In the genomic region with DNA sequence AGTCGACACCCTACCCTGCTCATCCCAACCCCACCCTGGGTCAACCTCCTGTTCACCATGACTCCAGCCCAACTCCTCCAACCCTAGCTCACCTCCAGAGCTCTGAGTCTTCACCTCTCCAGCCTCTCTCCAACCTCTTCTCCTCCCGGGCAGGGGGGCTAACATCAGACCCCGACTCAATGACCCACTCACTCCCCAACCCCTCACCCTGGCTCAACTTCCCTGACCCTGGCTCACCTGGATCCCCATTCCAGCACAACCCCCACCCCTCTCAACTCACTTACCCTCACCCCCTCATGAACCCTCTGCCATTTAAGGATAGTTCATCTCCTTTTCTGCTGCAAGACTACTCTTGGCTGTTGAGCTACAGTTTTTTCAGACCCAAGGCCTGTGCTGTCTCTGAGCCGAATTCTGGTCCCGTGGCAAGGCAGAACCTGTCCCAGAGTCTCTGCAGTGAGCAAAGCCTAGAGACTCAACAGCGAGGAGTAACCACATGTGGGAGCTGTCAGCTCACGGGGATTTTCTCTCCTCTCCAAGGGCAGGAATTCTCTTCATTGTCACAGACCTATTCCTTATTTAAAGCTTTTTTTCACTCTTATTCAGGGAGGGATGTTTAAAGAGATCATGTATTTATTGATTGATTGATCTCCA, we compare ENCODE assay signal across 1 cellular context.
TF ChIP-seq lines count a peak whose summit lies in the region.

No MANE protein-coding gene starts in this region.

TF ChIP-seq in HCT116, 20 proteins besides CTCF, POLR2A, EP300 and RAD21 (continued from another document):
- TF ChIP-seq SP1 (IDR thresholded peaks at IDR 0.05; ENCODE audit: low read depth) = no peak
- TF ChIP-seq EZH2phosphoT487 (IDR thresholded peaks at IDR 0.05; ENCODE audit: borderline replicate concordance) = no peak
- TF ChIP-seq TCF7L2 (IDR thresholded peaks at IDR 0.05; ENCODE audit: borderline replicate concordance, extremely low read depth, insufficient read depth, insufficient read length) = no peak
- TF ChIP-seq ZNF274 (IDR thresholded peaks at IDR 0.05; ENCODE audit: low read depth, low read length) = no peak
- no peak for TF ChIP-seq ELF1 (IDR thresholded peaks at IDR 0.05; ENCODE audit: borderline replicate concordance, low read depth)
- TF ChIP-seq CEBPB (IDR thresholded peaks at IDR 0.05; ENCODE audit: low read depth) = no peak
- no peak for TF ChIP-seq YY1 (IDR thresholded peaks at IDR 0.05; ENCODE audit: extremely low read depth, insufficient replicate concordance, low read depth, low read length)
- TF ChIP-seq JUND (IDR thresholded peaks at IDR 0.05) = no peak
- TF ChIP-seq, protein P1, sequence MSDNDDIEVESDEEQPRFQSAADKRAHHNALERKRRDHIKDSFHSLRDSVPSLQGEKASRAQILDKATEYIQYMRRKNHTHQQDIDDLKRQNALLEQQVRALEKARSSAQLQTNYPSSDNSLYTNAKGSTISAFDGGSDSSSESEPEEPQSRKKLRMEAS (IDR thresholded peaks at IDR 0.05) = no peak
- TF ChIP-seq SIN3A (IDR thresholded peaks at IDR 0.05; ENCODE audit: low read depth) = no peak
- no peak for TF ChIP-seq ATF3 (IDR thresholded peaks at IDR 0.05)
TF ChIP-seq in HCT116: peak in this region for 0.
